13 cellular contexts compared by ENCODE assay signal in the genomic region with DNA sequence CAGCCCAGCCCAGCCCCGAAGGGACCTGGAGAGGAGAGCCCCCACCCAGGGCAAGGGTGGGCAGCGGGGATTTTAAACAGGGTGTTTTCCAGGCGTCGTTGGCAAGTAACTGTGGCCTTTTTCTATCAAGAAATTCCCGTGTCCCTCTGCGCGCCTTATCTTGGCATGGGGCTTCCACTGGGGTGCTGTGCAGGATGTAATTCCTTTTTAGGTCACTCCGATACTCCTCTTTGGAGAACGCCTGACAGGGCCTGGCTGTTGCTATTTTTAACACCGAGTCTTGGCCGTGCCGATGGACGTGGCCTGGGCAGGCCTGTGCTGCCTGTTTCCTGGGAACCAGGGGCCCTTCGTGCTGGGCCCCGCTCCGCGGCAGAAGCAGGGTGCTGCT.
DNase-seq lines count a peak whose midpoint lies in the region; ATAC-seq and TF ChIP-seq lines count a peak whose summit lies in the region.
"Had no signal": no experiment of that assay in that cellular context is flagged by ENCODE, and none has a peak within 500 bp of the region (broad histone marks: within the 10 kb centered on the region; RNA-seq: fewer than 3 reads in every experiment).

No MANE protein-coding gene starts in this region.

- TF ChIP-seq CTCF in fibroblast of pulmonary artery (IDR thresholded peaks at IDR 0.05; ENCODE audit: low read length, missing control alignments): no peak
- TF ChIP-seq CTCF in mucosa of descending colon (IDR thresholded peaks at IDR 0.05): no peak

- no peaks in the 10 kb centered on the region for H3K36me3 ChIP-seq in mucosa of descending colon (ENCODE audit: low read depth)

- H3K4me3 ChIP-seq in fibroblast of pulmonary artery (replicated peaks; ENCODE audit: low read depth, low read length) (no peak overlapping the region), mucosa of descending colon (no peak overlapping the region)

- intact Hi-C loops in mucosa of descending colon (cut with DNase I, micrococcal nuclease): loop anchor here in 1 of 2 donors (10.0 kb wide), 1 partner anchor 247 kb away; no protein-coding TSS in a partner anchor

- H3K9me3 ChIP-seq in mucosa of descending colon: no peaks in the 10 kb centered on the region

- peak; percentile 24 for DNase-seq in amniotic epithelial cell (ENCODE audit: low read depth)
- peak; percentile 64 for DNase-seq in fibroblast of pulmonary artery (ENCODE audit: low read depth)
- peak; percentile 31 to 58 (median 51) for DNase-seq in mucosa of descending colon
- DNase-seq in amniotic stem cell (lab: John Stamatoyannopoulos, UW): no peak
- DNase-seq: activated T-cell treated with anti-CD3 and anti-CD28 coated beads, Interleukin-2, amount 50 U/mL, for 24 hours; natural killer cell; SIG-M5; stimulated activated CD4-positive, alpha-beta T cell treated with anti-CD3 and anti-CD28 coated beads, Interleukin-4, amount 100 ng/mL, for 24 hours; trophoblast cell had no signal

- peak; percentile 23 for ATAC-seq in mucosa of descending colon
- no peak for ATAC-seq in GM19455 (IDR thresholded peaks at IDR 0.05; ENCODE audit: unreplicated experiment)
- no peak for ATAC-seq in HG03196 (IDR thresholded peaks at IDR 0.05; ENCODE audit: unreplicated experiment)
- ATAC-seq in HG03469 (IDR thresholded peaks at IDR 0.05; ENCODE audit: unreplicated experiment): no peak

- H3K4me1 ChIP-seq in mucosa of descending colon (ENCODE audit: low read depth): peaks cover 17% of the 10 kb centered on the region

- peak overlapping the region; percentile 70 for H3K27ac ChIP-seq in temporal lobe (ENCODE audit: low read depth, low read length)
